In genomic region chr12:22051114-22051698, GRCh38 we compare ENCODE assay signal across 22 cellular contexts.
"Had no signal": no experiment of that assay in that cellular context is flagged by ENCODE, and none has a peak within 500 bp of the region (broad histone marks: within the 10 kb centered on the region; RNA-seq: fewer than 3 reads in every experiment).

No MANE protein-coding gene starts in this region.

- H3K4me3 ChIP-seq: coronary artery, stomach, thyroid gland had no signal

- ATAC-seq: activated CD8-positive, alpha-beta memory T cell treated with anti-CD3 and anti-CD28 coated beads, Interleukin-2, amount 10 ng/mL, durations not matched to agents 7 days and 5 days; activated naive CD4-positive, alpha-beta T cell treated with anti-CD3 and anti-CD28 coated beads, Interleukin-2, amount 50 U/mL, for 72 hours; activated T-cell treated with anti-CD3 and anti-CD28 coated beads, Interleukin-2, amount 50 U/mL, for 4 hours; left ventricle myocardium superior; natural killer cell; right cardiac atrium; SK-N-SH treated with all-trans-retinoic acid at 6 μM for 48 hours had no signal

- FAIRE-seq: endothelial cell of umbilical vein, urothelium cell line had no signal

- H3K9me3 Mint-ChIP-seq: activated naive CD4-positive, alpha-beta T cell treated with anti-CD3 and anti-CD28 coated beads, Interleukin-2, amount 50 U/mL, for 72 hours; activated T-cell treated with anti-CD3 and anti-CD28 coated beads, Interleukin-2, amount 50 U/mL, for 4 hours; central memory CD8-positive, alpha-beta T cell; natural killer cell had no signal

- H3K27me3 ChIP-seq: neutrophil, stomach, thyroid gland had no signal

- H3K9me3 ChIP-seq: neutrophil, stomach, thyroid gland had no signal

- H3K27ac Mint-ChIP-seq: activated CD8-positive, alpha-beta memory T cell treated with anti-CD3 and anti-CD28 coated beads, Interleukin-2, amount 10 ng/mL, durations not matched to agents 7 days and 5 days had no signal

- H3K27ac ChIP-seq: coronary artery, neutrophil, stomach, thyroid gland had no signal

- DNase-seq: activated CD4-positive, alpha-beta T cell treated with anti-CD3 and anti-CD28 coated beads, Interleukin-2, amount 50 U/mL, for 4 hours; activated CD4-positive, CD25-positive, alpha-beta regulatory T cell treated with anti-CD3 and anti-CD28 coated beads, Interleukin-2, amount 50 U/mL, for 72 hours; activated CD8-positive, alpha-beta memory T cell treated with anti-CD3 and anti-CD28 coated beads, Interleukin-2, amount 10 ng/mL, durations not matched to agents 7 days and 5 days; activated effector memory CD4-positive, alpha-beta T cell treated with Interleukin-2 at 50 U/mL for 16 hours; activated T-cell treated with anti-CD3 and anti-CD28 coated beads, Interleukin-2, amount 50 U/mL, for 4 hours; amniotic stem cell; effector CD4-positive, alpha-beta T cell; left ventricle myocardium superior; mesendoderm; natural killer cell; right cardiac atrium; stomach; T-helper 1 cell; T1000; thyroid gland had no signal

- H3K27me3 Mint-ChIP-seq: activated CD8-positive, alpha-beta memory T cell treated with anti-CD3 and anti-CD28 coated beads, Interleukin-2, amount 10 ng/mL, durations not matched to agents 7 days and 5 days; central memory CD8-positive, alpha-beta T cell had no signal

- H3K36me3 Mint-ChIP-seq: natural killer cell had no signal

- H3K4me3 Mint-ChIP-seq: activated CD8-positive, alpha-beta memory T cell treated with anti-CD3 and anti-CD28 coated beads, Interleukin-2, amount 10 ng/mL, durations not matched to agents 7 days and 5 days; activated T-cell treated with anti-CD3 and anti-CD28 coated beads, Interleukin-2, amount 50 U/mL, for 4 hours; central memory CD8-positive, alpha-beta T cell; natural killer cell had no signal
